ENCODE assay signal across 1 cellular context in the genomic region with DNA sequence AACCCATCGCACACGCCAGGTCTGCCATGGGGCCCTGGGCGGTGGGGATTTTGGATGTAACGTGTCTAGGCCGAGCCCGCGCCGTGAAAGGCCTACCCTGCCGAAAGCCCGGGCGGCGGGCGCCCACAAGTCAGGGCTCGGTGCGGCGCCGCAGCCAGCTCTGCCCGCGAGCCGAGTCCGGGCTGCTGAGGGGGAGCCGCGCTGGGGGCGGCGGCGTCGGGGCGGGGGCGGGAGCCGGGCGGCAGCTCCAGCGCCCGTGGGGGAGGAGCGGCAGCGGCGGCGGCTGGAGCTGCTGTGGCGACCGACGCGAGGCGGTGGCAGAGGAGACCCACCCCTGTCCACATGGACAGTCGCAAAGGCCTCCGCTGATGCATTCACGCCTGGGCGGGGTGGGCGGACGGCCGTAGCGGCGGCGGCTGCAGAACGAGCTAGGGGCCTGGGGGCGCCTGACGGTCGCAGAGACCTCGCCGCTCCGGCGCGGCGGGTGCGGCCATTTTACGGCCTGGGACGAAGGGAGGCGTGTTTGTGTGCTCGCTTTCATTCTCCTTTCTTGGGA.
TF ChIP-seq lines count a peak whose summit lies in the region.

A gene with protein sequence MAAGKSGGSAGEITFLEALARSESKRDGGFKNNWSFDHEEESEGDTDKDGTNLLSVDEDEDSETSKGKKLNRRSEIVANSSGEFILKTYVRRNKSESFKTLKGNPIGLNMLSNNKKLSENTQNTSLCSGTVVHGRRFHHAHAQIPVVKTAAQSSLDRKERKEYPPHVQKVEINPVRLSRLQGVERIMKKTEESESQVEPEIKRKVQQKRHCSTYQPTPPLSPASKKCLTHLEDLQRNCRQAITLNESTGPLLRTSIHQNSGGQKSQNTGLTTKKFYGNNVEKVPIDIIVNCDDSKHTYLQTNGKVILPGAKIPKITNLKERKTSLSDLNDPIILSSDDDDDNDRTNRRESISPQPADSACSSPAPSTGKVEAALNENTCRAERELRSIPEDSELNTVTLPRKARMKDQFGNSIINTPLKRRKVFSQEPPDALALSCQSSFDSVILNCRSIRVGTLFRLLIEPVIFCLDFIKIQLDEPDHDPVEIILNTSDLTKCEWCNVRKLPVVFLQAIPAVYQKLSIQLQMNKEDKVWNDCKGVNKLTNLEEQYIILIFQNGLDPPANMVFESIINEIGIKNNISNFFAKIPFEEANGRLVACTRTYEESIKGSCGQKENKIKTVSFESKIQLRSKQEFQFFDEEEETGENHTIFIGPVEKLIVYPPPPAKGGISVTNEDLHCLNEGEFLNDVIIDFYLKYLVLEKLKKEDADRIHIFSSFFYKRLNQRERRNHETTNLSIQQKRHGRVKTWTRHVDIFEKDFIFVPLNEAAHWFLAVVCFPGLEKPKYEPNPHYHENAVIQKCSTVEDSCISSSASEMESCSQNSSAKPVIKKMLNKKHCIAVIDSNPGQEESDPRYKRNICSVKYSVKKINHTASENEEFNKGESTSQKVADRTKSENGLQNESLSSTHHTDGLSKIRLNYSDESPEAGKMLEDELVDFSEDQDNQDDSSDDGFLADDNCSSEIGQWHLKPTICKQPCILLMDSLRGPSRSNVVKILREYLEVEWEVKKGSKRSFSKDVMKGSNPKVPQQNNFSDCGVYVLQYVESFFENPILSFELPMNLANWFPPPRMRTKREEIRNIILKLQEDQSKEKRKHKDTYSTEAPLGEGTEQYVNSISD (plus strand): TSS at position 273 of the 556 bp plus-strand sequence. CDS start 645 bp downstream, outside the sequence.

TF ChIP-seq in K562, 482 proteins besides CTCF, POLR2A, EP300 and RAD21 (continued from another document and continues in another):
- TF ChIP-seq, protein P1, sequence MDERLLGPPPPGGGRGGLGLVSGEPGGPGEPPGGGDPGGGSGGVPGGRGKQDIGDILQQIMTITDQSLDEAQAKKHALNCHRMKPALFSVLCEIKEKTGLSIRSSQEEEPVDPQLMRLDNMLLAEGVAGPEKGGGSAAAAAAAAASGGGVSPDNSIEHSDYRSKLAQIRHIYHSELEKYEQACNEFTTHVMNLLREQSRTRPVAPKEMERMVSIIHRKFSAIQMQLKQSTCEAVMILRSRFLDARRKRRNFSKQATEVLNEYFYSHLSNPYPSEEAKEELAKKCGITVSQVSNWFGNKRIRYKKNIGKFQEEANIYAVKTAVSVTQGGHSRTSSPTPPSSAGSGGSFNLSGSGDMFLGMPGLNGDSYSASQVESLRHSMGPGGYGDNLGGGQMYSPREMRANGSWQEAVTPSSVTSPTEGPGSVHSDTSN (CRISPR knock-in tag; IDR thresholded peaks at IDR 0.05; ENCODE audit: low read depth) = no peak
- TF ChIP-seq, protein P1 (tag; conservative IDR thresholded peaks at IDR 0.05; ENCODE audit: low read depth) = no peak
- TF ChIP-seq, protein P2, sequence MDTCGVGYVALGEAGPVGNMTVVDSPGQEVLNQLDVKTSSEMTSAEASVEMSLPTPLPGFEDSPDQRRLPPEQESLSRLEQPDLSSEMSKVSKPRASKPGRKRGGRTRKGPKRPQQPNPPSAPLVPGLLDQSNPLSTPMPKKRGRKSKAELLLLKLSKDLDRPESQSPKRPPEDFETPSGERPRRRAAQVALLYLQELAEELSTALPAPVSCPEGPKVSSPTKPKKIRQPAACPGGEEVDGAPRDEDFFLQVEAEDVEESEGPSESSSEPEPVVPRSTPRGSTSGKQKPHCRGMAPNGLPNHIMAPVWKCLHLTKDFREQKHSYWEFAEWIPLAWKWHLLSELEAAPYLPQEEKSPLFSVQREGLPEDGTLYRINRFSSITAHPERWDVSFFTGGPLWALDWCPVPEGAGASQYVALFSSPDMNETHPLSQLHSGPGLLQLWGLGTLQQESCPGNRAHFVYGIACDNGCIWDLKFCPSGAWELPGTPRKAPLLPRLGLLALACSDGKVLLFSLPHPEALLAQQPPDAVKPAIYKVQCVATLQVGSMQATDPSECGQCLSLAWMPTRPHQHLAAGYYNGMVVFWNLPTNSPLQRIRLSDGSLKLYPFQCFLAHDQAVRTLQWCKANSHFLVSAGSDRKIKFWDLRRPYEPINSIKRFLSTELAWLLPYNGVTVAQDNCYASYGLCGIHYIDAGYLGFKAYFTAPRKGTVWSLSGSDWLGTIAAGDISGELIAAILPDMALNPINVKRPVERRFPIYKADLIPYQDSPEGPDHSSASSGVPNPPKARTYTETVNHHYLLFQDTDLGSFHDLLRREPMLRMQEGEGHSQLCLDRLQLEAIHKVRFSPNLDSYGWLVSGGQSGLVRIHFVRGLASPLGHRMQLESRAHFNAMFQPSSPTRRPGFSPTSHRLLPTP (IDR thresholded peaks at IDR 0.05; ENCODE audit: borderline replicate concordance, extremely low read depth, insufficient read length) = no peak
- TF ChIP-seq TBP (optimal IDR thresholded peaks at IDR 0.05; ENCODE audit: low read depth, low read length) (peak; percentile 85), CTBP1 (IDR thresholded peaks at IDR 0.05; ENCODE audit: borderline replicate concordance) (peak; percentile 56), FUS (optimal IDR thresholded peaks at IDR 0.05; ENCODE audit: low read depth, low read length) (no peak), TEAD1 (CRISPR knock-in tag; IDR thresholded peaks at IDR 0.05) (peak; percentile 17 to 73; a peak in 2 of 4 replicates), L3MBTL2 (IDR thresholded peaks at IDR 0.05) (0 out of 2 replicates have a peak, but pooled peaks have one; percentile 51), HMGN3 (IDR thresholded peaks at IDR 0.05; ENCODE audit: borderline replicate concordance, extremely low read depth, insufficient read length, low read depth, low read length) (peak; percentile 34), DIDO1 (tag; IDR thresholded peaks at IDR 0.05; ENCODE audit: low read depth) (no peak), ZNF232 (CRISPR knock-in tag; IDR thresholded peaks at IDR 0.05) (peak; percentile 72), PTTG1 (tag; IDR thresholded peaks at IDR 0.05; ENCODE audit: low read depth) (no peak), SP1 (CRISPR knock-in tag; IDR thresholded peaks at IDR 0.05) (peak; percentile 27; the same call in 1 of the 2 replicates), PRMT5 (CRISPR knock-in tag; IDR thresholded peaks at IDR 0.05) (no peak), MBD2 (IDR thresholded peaks at IDR 0.05; ENCODE audit: borderline replicate concordance, low read depth) (peak; percentile 53; the same call in 1 of the 2 replicates), RFX5 (IDR thresholded peaks at IDR 0.05; ENCODE audit: low read depth, low read length) (no peak), ZNF695 (CRISPR knock-in tag; IDR thresholded peaks at IDR 0.05) (no peak), SUPT5H (IDR thresholded peaks at IDR 0.05) (peak; percentile 79), ELF2 (CRISPR knock-in tag; IDR thresholded peaks at IDR 0.05) (peak; percentile 45; the same call in 1 of the 2 replicates), NCOR1 (IDR thresholded peaks at IDR 0.05) (0 out of 2 replicates have a peak, but pooled peaks have one; percentile 20), ETV1 (tag; conservative IDR thresholded peaks at IDR 0.05; ENCODE audit: low read depth) (no peak)
- TF ChIP-seq, protein P3, sequence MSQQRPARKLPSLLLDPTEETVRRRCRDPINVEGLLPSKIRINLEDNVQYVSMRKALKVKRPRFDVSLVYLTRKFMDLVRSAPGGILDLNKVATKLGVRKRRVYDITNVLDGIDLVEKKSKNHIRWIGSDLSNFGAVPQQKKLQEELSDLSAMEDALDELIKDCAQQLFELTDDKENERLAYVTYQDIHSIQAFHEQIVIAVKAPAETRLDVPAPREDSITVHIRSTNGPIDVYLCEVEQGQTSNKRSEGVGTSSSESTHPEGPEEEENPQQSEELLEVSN (IDR thresholded peaks at IDR 0.05; ENCODE audit: borderline replicate concordance in 1 of 2, extremely low read depth in 1 of 2, insufficient read depth in 1 of 2, insufficient read length in 1 of 2, low read depth in 1 of 2, low read length in 1 of 2, poor library complexity in 1 of 2, severe bottlenecking in 1 of 2) = peak in 1 of 2 experiments; percentile 63
- TF ChIP-seq, protein P4, sequence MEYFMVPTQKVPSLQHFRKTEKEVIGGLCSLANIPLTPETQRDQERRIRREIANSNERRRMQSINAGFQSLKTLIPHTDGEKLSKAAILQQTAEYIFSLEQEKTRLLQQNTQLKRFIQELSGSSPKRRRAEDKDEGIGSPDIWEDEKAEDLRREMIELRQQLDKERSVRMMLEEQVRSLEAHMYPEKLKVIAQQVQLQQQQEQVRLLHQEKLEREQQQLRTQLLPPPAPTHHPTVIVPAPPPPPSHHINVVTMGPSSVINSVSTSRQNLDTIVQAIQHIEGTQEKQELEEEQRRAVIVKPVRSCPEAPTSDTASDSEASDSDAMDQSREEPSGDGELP (CRISPR knock-in tag; IDR thresholded peaks at IDR 0.05; ENCODE audit: borderline replicate concordance) = peak; percentile 71; the same call in 1 of the 2 replicates
- TF ChIP-seq, protein P5, sequence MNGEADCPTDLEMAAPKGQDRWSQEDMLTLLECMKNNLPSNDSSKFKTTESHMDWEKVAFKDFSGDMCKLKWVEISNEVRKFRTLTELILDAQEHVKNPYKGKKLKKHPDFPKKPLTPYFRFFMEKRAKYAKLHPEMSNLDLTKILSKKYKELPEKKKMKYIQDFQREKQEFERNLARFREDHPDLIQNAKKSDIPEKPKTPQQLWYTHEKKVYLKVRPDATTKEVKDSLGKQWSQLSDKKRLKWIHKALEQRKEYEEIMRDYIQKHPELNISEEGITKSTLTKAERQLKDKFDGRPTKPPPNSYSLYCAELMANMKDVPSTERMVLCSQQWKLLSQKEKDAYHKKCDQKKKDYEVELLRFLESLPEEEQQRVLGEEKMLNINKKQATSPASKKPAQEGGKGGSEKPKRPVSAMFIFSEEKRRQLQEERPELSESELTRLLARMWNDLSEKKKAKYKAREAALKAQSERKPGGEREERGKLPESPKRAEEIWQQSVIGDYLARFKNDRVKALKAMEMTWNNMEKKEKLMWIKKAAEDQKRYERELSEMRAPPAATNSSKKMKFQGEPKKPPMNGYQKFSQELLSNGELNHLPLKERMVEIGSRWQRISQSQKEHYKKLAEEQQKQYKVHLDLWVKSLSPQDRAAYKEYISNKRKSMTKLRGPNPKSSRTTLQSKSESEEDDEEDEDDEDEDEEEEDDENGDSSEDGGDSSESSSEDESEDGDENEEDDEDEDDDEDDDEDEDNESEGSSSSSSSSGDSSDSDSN (IDR thresholded peaks at IDR 0.05; ENCODE audit: borderline replicate concordance in 1 of 2, low read depth in 2 of 2, low read length in 2 of 2) = peak in 1 of 2 experiments; percentile 71; a peak in 3 of 4 replicates
- TF ChIP-seq, protein P6, sequence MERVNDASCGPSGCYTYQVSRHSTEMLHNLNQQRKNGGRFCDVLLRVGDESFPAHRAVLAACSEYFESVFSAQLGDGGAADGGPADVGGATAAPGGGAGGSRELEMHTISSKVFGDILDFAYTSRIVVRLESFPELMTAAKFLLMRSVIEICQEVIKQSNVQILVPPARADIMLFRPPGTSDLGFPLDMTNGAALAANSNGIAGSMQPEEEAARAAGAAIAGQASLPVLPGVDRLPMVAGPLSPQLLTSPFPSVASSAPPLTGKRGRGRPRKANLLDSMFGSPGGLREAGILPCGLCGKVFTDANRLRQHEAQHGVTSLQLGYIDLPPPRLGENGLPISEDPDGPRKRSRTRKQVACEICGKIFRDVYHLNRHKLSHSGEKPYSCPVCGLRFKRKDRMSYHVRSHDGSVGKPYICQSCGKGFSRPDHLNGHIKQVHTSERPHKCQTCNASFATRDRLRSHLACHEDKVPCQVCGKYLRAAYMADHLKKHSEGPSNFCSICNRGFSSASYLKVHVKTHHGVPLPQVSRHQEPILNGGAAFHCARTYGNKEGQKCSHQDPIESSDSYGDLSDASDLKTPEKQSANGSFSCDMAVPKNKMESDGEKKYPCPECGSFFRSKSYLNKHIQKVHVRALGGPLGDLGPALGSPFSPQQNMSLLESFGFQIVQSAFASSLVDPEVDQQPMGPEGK (CRISPR knock-in tag; IDR thresholded peaks at IDR 0.05; ENCODE audit: borderline replicate concordance) = no peak
- TF ChIP-seq, protein P7, sequence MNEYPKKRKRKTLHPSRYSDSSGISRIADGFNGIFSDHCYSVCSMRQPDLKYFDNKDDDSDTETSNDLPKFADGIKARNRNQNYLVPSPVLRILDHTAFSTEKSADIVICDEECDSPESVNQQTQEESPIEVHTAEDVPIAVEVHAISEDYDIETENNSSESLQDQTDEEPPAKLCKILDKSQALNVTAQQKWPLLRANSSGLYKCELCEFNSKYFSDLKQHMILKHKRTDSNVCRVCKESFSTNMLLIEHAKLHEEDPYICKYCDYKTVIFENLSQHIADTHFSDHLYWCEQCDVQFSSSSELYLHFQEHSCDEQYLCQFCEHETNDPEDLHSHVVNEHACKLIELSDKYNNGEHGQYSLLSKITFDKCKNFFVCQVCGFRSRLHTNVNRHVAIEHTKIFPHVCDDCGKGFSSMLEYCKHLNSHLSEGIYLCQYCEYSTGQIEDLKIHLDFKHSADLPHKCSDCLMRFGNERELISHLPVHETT (CRISPR knock-in tag; conservative IDR thresholded peaks at IDR 0.05 in 1 of 2, IDR thresholded peaks at IDR 0.05 in 1 of 2) = peak in 1 of 2 experiments; percentile 90; a peak in 2 of 4 replicates
- TF ChIP-seq, protein P8, sequence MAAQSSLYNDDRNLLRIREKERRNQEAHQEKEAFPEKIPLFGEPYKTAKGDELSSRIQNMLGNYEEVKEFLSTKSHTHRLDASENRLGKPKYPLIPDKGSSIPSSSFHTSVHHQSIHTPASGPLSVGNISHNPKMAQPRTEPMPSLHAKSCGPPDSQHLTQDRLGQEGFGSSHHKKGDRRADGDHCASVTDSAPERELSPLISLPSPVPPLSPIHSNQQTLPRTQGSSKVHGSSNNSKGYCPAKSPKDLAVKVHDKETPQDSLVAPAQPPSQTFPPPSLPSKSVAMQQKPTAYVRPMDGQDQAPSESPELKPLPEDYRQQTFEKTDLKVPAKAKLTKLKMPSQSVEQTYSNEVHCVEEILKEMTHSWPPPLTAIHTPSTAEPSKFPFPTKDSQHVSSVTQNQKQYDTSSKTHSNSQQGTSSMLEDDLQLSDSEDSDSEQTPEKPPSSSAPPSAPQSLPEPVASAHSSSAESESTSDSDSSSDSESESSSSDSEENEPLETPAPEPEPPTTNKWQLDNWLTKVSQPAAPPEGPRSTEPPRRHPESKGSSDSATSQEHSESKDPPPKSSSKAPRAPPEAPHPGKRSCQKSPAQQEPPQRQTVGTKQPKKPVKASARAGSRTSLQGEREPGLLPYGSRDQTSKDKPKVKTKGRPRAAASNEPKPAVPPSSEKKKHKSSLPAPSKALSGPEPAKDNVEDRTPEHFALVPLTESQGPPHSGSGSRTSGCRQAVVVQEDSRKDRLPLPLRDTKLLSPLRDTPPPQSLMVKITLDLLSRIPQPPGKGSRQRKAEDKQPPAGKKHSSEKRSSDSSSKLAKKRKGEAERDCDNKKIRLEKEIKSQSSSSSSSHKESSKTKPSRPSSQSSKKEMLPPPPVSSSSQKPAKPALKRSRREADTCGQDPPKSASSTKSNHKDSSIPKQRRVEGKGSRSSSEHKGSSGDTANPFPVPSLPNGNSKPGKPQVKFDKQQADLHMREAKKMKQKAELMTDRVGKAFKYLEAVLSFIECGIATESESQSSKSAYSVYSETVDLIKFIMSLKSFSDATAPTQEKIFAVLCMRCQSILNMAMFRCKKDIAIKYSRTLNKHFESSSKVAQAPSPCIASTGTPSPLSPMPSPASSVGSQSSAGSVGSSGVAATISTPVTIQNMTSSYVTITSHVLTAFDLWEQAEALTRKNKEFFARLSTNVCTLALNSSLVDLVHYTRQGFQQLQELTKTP (IDR thresholded peaks at IDR 0.05; ENCODE audit: low read depth in 1 of 2, partially characterized antibody in 2 of 2) = no peak
- TF ChIP-seq, protein P9, sequence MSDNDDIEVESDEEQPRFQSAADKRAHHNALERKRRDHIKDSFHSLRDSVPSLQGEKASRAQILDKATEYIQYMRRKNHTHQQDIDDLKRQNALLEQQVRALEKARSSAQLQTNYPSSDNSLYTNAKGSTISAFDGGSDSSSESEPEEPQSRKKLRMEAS (CRISPR knock-in tag; IDR thresholded peaks at IDR 0.05) = peak; percentile 72
